19 cellular contexts compared by ENCODE assay signal in the genomic region with DNA sequence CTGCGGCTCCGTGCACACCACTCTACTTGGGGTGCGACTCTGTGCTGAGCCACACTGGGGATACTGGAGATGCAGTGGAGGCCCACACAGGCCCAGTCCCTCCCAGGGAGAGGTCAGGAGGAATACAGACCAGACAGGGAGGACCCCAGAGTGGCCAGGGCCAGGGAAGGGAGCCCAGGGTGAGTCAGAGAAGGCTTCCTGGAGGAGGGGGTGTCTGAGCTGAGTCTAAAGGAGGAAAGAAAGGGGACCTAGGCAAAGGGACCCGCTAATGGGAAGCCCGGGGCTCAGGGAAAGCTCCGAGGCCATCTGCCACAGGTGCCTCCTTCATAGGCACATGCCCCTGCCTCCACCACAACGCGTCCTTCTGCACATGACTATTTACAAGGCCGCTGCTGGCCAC.
"Had no signal": no experiment of that assay in that cellular context is flagged by ENCODE, and none has a peak within 500 bp of the region (broad histone marks: within the 10 kb centered on the region; RNA-seq: fewer than 3 reads in every experiment).

No MANE protein-coding gene starts in this region.

- H3K9me3 Mint-ChIP-seq: activated CD4-positive, alpha-beta T cell treated with anti-CD3 and anti-CD28 coated beads, Interleukin-2, amount 10 ng/mL, durations not matched to agents 24 days and 14 days; activated CD8-positive, alpha-beta T cell treated with anti-CD3 and anti-CD28 coated beads for 36 hours; activated naive CD4-positive, alpha-beta T cell treated with anti-CD3 and anti-CD28 coated beads for 36 hours; activated naive CD8-positive, alpha-beta T cell treated with anti-CD3 and anti-CD28 coated beads, Interleukin-2, amount 50 U/mL, for 24 hours; neural crest cell; stimulated activated memory B cell treated with anti-CD40 and anti-IgM and Interleukin-4, amounts not matched to agents 10 μg/mL and 1 μg/mL and 100 μg/mL, for 72 hours had no signal

- H3K27ac Mint-ChIP-seq: activated CD8-positive, alpha-beta T cell treated with anti-CD3 and anti-CD28 coated beads for 36 hours; activated naive CD4-positive, alpha-beta T cell treated with anti-CD3 and anti-CD28 coated beads for 36 hours had no signal

- H3K27me3 ChIP-seq: breast epithelium, gastrocnemius medialis, heart left ventricle, ovary had no signal

- H3K4me3 Mint-ChIP-seq: activated CD4-positive, alpha-beta T cell treated with anti-CD3 and anti-CD28 coated beads, Interleukin-2, amount 10 ng/mL, durations not matched to agents 24 days and 14 days; activated CD8-positive, alpha-beta T cell treated with anti-CD3 and anti-CD28 coated beads for 36 hours; activated naive CD4-positive, alpha-beta T cell treated with anti-CD3 and anti-CD28 coated beads for 36 hours; activated naive CD8-positive, alpha-beta T cell treated with anti-CD3 and anti-CD28 coated beads, Interleukin-2, amount 50 U/mL, for 24 hours; neural crest cell; stimulated activated memory B cell treated with anti-CD40 and anti-IgM and Interleukin-4, amounts not matched to agents 10 μg/mL and 1 μg/mL and 100 μg/mL, for 72 hours had no signal

- H3K27me3 Mint-ChIP-seq: activated CD4-positive, alpha-beta T cell treated with anti-CD3 and anti-CD28 coated beads, Interleukin-2, amount 10 ng/mL, durations not matched to agents 24 days and 14 days; activated CD8-positive, alpha-beta T cell treated with anti-CD3 and anti-CD28 coated beads for 36 hours; activated naive CD8-positive, alpha-beta T cell treated with anti-CD3 and anti-CD28 coated beads, Interleukin-2, amount 50 U/mL, for 24 hours; stimulated activated memory B cell treated with anti-CD40 and anti-IgM and Interleukin-4, amounts not matched to agents 10 μg/mL and 1 μg/mL and 100 μg/mL, for 72 hours had no signal

- H3K9me3 ChIP-seq: breast epithelium, gastrocnemius medialis, heart left ventricle, ovary had no signal

- H3K27ac ChIP-seq: gastrocnemius medialis, heart left ventricle, ovary had no signal

- ATAC-seq: activated CD8-positive, alpha-beta T cell treated with anti-CD3 and anti-CD28 coated beads for 36 hours; activated naive CD8-positive, alpha-beta T cell treated with anti-CD3 and anti-CD28 coated beads, Interleukin-2, amount 50 U/mL, for 24 hours; gastrocnemius medialis; left lobe of liver; sciatic nerve; stimulated activated memory B cell treated with anti-CD40 and anti-IgM and Interleukin-4, amounts not matched to agents 10 μg/mL and 1 μg/mL and 100 μg/mL, for 72 hours had no signal

- H3K36me3 ChIP-seq: ovary had no signal

- H3K4me3 ChIP-seq: breast epithelium, gastrocnemius medialis, heart left ventricle, ovary had no signal

- H3K4me1 ChIP-seq: breast epithelium had no signal

- DNase-seq: activated CD4-positive, alpha-beta T cell treated with anti-CD3 and anti-CD28 coated beads, Interleukin-2, amount 10 ng/mL, durations not matched to agents 24 days and 14 days; activated CD8-positive, alpha-beta T cell treated with anti-CD3 and anti-CD28 coated beads for 36 hours; activated naive CD4-positive, alpha-beta T cell treated with anti-CD3 and anti-CD28 coated beads for 36 hours; activated naive CD8-positive, alpha-beta T cell treated with anti-CD3 and anti-CD28 coated beads, Interleukin-2, amount 50 U/mL, for 24 hours; activated T-cell treated with anti-CD3 and anti-CD28 coated beads, Interleukin-2, amount 50 U/mL, for 1 hour; aorta; cerebellar nuclear complex; cortex of kidney; gastrocnemius medialis; kidney; midbrain; ovary; stimulated activated CD4-positive, alpha-beta T cell treated with anti-CD3 and anti-CD28 coated beads, Interleukin-4, amount 100 ng/mL, for 4 hours had no signal
